10 cellular contexts compared by ENCODE assay signal in the genomic region with DNA sequence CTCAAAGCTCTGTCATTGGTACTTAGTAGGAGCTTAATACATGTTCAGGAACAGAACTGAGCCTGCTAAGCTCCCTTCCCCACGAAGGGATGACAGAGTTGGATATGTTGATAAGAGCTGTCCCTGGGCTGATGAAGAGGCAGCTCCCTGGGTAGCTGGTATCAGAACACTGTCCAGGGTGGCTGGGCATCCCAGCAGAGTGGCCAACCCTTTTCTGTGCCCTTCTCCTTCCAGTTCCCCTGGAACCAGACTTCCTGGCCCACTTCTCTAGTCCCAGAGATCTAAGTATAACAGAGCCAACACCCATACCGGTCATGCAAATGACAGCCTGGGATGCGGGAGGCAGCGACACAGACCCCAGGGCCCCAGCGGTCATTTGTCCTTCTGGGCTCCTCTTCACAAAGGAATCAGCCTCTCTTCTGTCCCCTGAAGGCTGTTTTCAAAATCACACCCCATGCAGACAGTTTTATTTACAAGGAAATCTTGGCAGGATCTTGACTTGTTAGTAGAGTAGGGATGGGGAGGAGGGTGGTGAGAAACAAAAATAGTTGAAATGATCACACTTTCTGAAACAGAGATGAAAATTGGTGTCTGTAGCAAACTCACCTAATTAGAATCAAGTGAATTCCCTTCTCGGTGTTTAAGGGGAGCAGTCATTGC. TPM values are rescaled to one million over a fixed set of nuclear protein-coding genes. Genes with fewer than 3 reads are reported as not detected.
DNase-seq lines count a peak whose midpoint lies in the region; TF ChIP-seq lines count a peak whose summit lies in the region.
"Had no signal": no experiment of that assay in that cellular context is flagged by ENCODE, and none has a peak within 500 bp of the region (broad histone marks: within the 10 kb centered on the region; RNA-seq: fewer than 3 reads in every experiment).

No MANE protein-coding gene starts in this region.

- no peak for DNase-seq in activated naive CD4-positive, alpha-beta T cell treated with Interleukin-2 at 50 U/mL for 16 hours
- peak; percentile 44 for DNase-seq in WERI-Rb-1
- DNase-seq in immature natural killer cell, result no peak
- DNase-seq in uterus, result no peak
- no peak for DNase-seq in HEK293T (ENCODE audit: extremely low spot score)
- no peak for DNase-seq in posterior vena cava (ENCODE audit: low spot score)
- DNase-seq in caudate nucleus (lab: John Stamatoyannopoulos, UW), result no peak
- DNase-seq: DMS53, MG63 had no signal

- intact Hi-C loops in uterus (cut with DNase I; ENCODE audit: low total_unique reads) (no loop called here), posterior vena cava (cut with DNase I) (no loop called here)

- H3K27ac Mint-ChIP-seq in activated naive CD4-positive, alpha-beta T cell treated with anti-CD3 and anti-CD28 coated beads, Interleukin-2, amount 50 U/mL, for 24 hours, result peak overlapping the region; percentile 46
- H3K27ac Mint-ChIP-seq in immature natural killer cell, result no peak overlapping the region

- H3K36me3 Mint-ChIP-seq in activated naive CD4-positive, alpha-beta T cell treated with anti-CD3 and anti-CD28 coated beads, Interleukin-2, amount 50 U/mL, for 24 hours, result no peaks in the 10 kb centered on the region
- H3K36me3 Mint-ChIP-seq in immature natural killer cell, result no peaks in the 10 kb centered on the region

- peaks cover 0 to 14% of the 10 kb centered on the region in 2 donors for H3K4me1 ChIP-seq in uterus

- no peaks in the 10 kb centered on the region for H3K9me3 Mint-ChIP-seq in activated naive CD4-positive, alpha-beta T cell treated with anti-CD3 and anti-CD28 coated beads, Interleukin-2, amount 50 U/mL, for 24 hours
- H3K9me3 Mint-ChIP-seq in immature natural killer cell, result no peaks in the 10 kb centered on the region

- H3K4me1 Mint-ChIP-seq in activated naive CD4-positive, alpha-beta T cell treated with anti-CD3 and anti-CD28 coated beads, Interleukin-2, amount 50 U/mL, for 24 hours, result peaks cover 17% of the 10 kb centered on the region
- peaks cover 16 to 17% of the 10 kb centered on the region in 2 donors for H3K4me1 Mint-ChIP-seq in immature natural killer cell

- H3K36me3 ChIP-seq in WERI-Rb-1 (peaks cover 15% of the 10 kb centered on the region), uterus (no peaks in the 10 kb centered on the region)
- H3K36me3 ChIP-seq: MG63 had no signal

- H3K27me3 Mint-ChIP-seq in activated naive CD4-positive, alpha-beta T cell treated with anti-CD3 and anti-CD28 coated beads, Interleukin-2, amount 50 U/mL, for 24 hours, result peaks cover 34% of the 10 kb centered on the region
- H3K27me3 Mint-ChIP-seq in immature natural killer cell (ENCODE audit: low read depth in 3 of 3), result peaks cover 16 to 32% (median 19%) of the 10 kb centered on the region in 3 donors

- CTCF ChIA-PET in HEK293T (lab: Yijun Ruan, JAX), result no interaction called here

- POLR2A ChIA-PET in HEK293T (lab: Yijun Ruan, JAX), result no interaction called here

- H3K4me3 Mint-ChIP-seq in activated naive CD4-positive, alpha-beta T cell treated with anti-CD3 and anti-CD28 coated beads, Interleukin-2, amount 50 U/mL, for 24 hours, result peak overlapping the region; percentile 63
- peak overlapping the region; percentile 68 to 80 (median 76) for H3K4me3 Mint-ChIP-seq in immature natural killer cell

- no peaks in the 10 kb centered on the region for H3K27me3 ChIP-seq in WERI-Rb-1 (ENCODE audit: insufficient read depth, low read depth, severe bottlenecking)
- no peaks in the 10 kb centered on the region for H3K27me3 ChIP-seq in uterus

- peak; percentile 25; the same call in 1 of the 2 replicates for TF ChIP-seq CTCF in WERI-Rb-1 (IDR thresholded peaks at IDR 0.05; ENCODE audit: low read depth, low read length)
- TF ChIP-seq CTCF in uterus (IDR thresholded peaks at IDR 0.05), result peak in 1 of 4 experiments; percentile 21

- no peak for TF ChIP-seq POLR2A in uterus (IDR thresholded peaks at IDR 0.05)

- H3K9me3 ChIP-seq in WERI-Rb-1 (ENCODE audit: severe bottlenecking), result no peaks in the 10 kb centered on the region
- no peaks in the 10 kb centered on the region for H3K9me3 ChIP-seq in uterus
- H3K9me3 ChIP-seq: MG63 had no signal

- H3K4me3 ChIP-seq in WERI-Rb-1 (ENCODE audit: low read depth, low read length), result peak overlapping the region; percentile 46
- H3K4me3 ChIP-seq in uterus, result no peak overlapping the region
- H3K4me3 ChIP-seq: MG63 had no signal

- H3K27ac ChIP-seq in WERI-Rb-1 (peak overlapping the region; percentile 2), uterus (peak overlapping the region; percentile 75 to 87), caudate nucleus (ENCODE audit: low read depth, low read length) (no peak overlapping the region)

TF ChIP-seq in HEK293T, 16 proteins besides CTCF, POLR2A, EP300 and RAD21:
- TF ChIP-seq SUZ12 (IDR thresholded peaks at IDR 0.05), result no peak
- TF ChIP-seq L3MBTL2 (conservative IDR thresholded peaks at IDR 0.05), result no peak
- no peak for TF ChIP-seq FOXM1 (IDR thresholded peaks at IDR 0.05; ENCODE audit: borderline replicate concordance)
- TF ChIP-seq ARNT (IDR thresholded peaks at IDR 0.05), result no peak
- no peak for TF ChIP-seq NFRKB (IDR thresholded peaks at IDR 0.05)
- TF ChIP-seq HDGF (IDR thresholded peaks at IDR 0.05; ENCODE audit: borderline replicate concordance), result no peak
- no peak for TF ChIP-seq BHLHE40 (IDR thresholded peaks at IDR 0.05; ENCODE audit: borderline replicate concordance)
- no peak for TF ChIP-seq SP1 (IDR thresholded peaks at IDR 0.05)
- no peak for TF ChIP-seq CTBP1 (IDR thresholded peaks at IDR 0.05; ENCODE audit: borderline replicate concordance)
- no peak for TF ChIP-seq TARDBP (IDR thresholded peaks at IDR 0.05)
- TF ChIP-seq, protein P1, sequence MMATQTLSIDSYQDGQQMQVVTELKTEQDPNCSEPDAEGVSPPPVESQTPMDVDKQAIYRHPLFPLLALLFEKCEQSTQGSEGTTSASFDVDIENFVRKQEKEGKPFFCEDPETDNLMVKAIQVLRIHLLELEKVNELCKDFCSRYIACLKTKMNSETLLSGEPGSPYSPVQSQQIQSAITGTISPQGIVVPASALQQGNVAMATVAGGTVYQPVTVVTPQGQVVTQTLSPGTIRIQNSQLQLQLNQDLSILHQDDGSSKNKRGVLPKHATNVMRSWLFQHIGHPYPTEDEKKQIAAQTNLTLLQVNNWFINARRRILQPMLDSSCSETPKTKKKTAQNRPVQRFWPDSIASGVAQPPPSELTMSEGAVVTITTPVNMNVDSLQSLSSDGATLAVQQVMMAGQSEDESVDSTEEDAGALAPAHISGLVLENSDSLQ (IDR thresholded peaks at IDR 0.05), result no peak
- no peak for TF ChIP-seq ELF4 (IDR thresholded peaks at IDR 0.05)
- TF ChIP-seq FOXK2 (IDR thresholded peaks at IDR 0.05), result no peak
- TF ChIP-seq ZNF384 (IDR thresholded peaks at IDR 0.05), result no peak
- TF ChIP-seq LEF1 (IDR thresholded peaks at IDR 0.05; ENCODE audit: borderline replicate concordance), result no peak

RNA-seq across cellular contexts. Expression of a gene that starts 1.4 kb away (rescaled TPM):
- not detected for polyA plus RNA-seq in immature natural killer cell
- total RNA-seq in uterus (1 to 10 TPM in 2 of 4 donors, under 1 TPM in 1, not detected in 1; 0.29 to 3.8 (median 2.4) TPM), posterior vena cava (under 1 TPM in 1 of 2 donors, not detected in 1; 0.86 TPM)
